8 cellular contexts compared by ENCODE assay signal in genomic region chr1:160206421-160207117, GRCh38. TPM values are rescaled to one million over a fixed set of nuclear protein-coding genes. Genes with fewer than 3 reads are reported as not detected.
DNase-seq lines count a peak whose midpoint lies in the region; ATAC-seq and TF ChIP-seq lines count a peak whose summit lies in the region.

No MANE protein-coding gene starts in this region.

- no peak overlapping the region for H3K23ac ChIP-seq in neuronal stem cell (ENCODE audit: low read depth, low read length, poor library complexity)

- H3K4me2 ChIP-seq in neuronal stem cell (ENCODE audit: insufficient read depth, low read length, poor library complexity, severe bottlenecking) = peak overlapping the region; percentile 97

- no peak overlapping the region for H2BK120ac ChIP-seq in neuronal stem cell (ENCODE audit: low read depth, low read length)

- no peak overlapping the region for H3K18ac ChIP-seq in neuronal stem cell (ENCODE audit: low read length)

- no peak for TF ChIP-seq CTCF in AG04449 (IDR thresholded peaks at IDR 0.05; ENCODE audit: insufficient read depth, low read length, missing control alignments)
- TF ChIP-seq CTCF in epithelial cell of proximal tubule (conservative IDR thresholded peaks at IDR 0.05; ENCODE audit: low read depth, low read length) = no peak

- no peak overlapping the region for H2AFZ ChIP-seq in neuronal stem cell (ENCODE audit: low read length)

- peaks cover 56 to 57% of the 10 kb centered on the region in 2 donors for H3K4me1 ChIP-seq in neuronal stem cell (ENCODE audit: control insufficient read depth in 2 of 2, insufficient read depth in 1 of 2, low read depth in 1 of 2, low read length in 2 of 2)

- peak overlapping the region; percentile 25 for H3K27ac ChIP-seq in neuronal stem cell (replicated peaks; ENCODE audit: low read length)

- no peak overlapping the region for H3K9ac ChIP-seq in neuronal stem cell (ENCODE audit: low read depth, low read length, poor library complexity)

- DNase-seq in AG04449 (ENCODE audit: low read depth, low spot score) = peak; percentile 73
- peak; percentile 60 for DNase-seq in H4 (ENCODE audit: low spot score)
- peak; percentile 62 for DNase-seq in epithelial cell of proximal tubule (ENCODE audit: low read depth)
- peak; percentile 30 for DNase-seq in neuronal stem cell (ENCODE audit: low spot score)
- DNase-seq in NCI-H2171 (lab: John Stamatoyannopoulos, UW) = no peak

- H3K14ac ChIP-seq in neuronal stem cell (ENCODE audit: low read length) = no peak overlapping the region

- WGBS in neuronal stem cell (ENCODE audit: extremely low coverage in 2 of 2, insufficient read length in 2 of 2, insufficient replicate concordance in 1 of 2), 2 donors = no CpG with 5 or more reads among the region's 9 CpGs

- H3K27me3 ChIP-seq in neuronal stem cell (ENCODE audit: control insufficient read depth in 3 of 3, insufficient read depth in 3 of 3, low read depth in 1 of 3, low read length in 3 of 3) = no peaks in the 10 kb centered on the region

- H2BK12ac ChIP-seq in neuronal stem cell (ENCODE audit: low read length) = no peak overlapping the region

- H4K8ac ChIP-seq in neuronal stem cell (ENCODE audit: low read depth, low read length) = no peak overlapping the region

- H2AK5ac ChIP-seq in neuronal stem cell (ENCODE audit: low read depth, low read length) = no peak overlapping the region

- ATAC-seq in SK-N-SH treated with all-trans-retinoic acid at 6 μM for 48 hours = peak; percentile 88
- ATAC-seq in GM21528 (IDR thresholded peaks at IDR 0.05; ENCODE audit: low FRiP score, unreplicated experiment) = no peak
- ATAC-seq in GM19452 (IDR thresholded peaks at IDR 0.05; ENCODE audit: unreplicated experiment) = no peak

- H2BK15ac ChIP-seq in neuronal stem cell (ENCODE audit: low read length) = no peak overlapping the region

- no peak overlapping the region for H3K4ac ChIP-seq in neuronal stem cell (ENCODE audit: low read length)

- peaks cover 8% of the 10 kb centered on the region for H3K79me1 ChIP-seq in neuronal stem cell (ENCODE audit: low read depth, low read length)

- peaks cover 22 to 44% of the 10 kb centered on the region in 2 donors for H3K36me3 ChIP-seq in neuronal stem cell (replicated peaks in 1 of 2; ENCODE audit: control insufficient read depth in 2 of 2, insufficient read depth in 2 of 2, low read length in 2 of 2)

- no peaks in the 10 kb centered on the region for H3K9me3 ChIP-seq in neuronal stem cell (replicated peaks in 1 of 2; ENCODE audit: control insufficient read depth in 2 of 2, insufficient read depth in 1 of 2, low read depth in 1 of 2, low read length in 2 of 2)

- H4K91ac ChIP-seq in neuronal stem cell (ENCODE audit: low read depth, low read length, poor library complexity) = peak overlapping the region; percentile 26

- POLR2A ChIA-PET in AG04449 (lab: Yijun Ruan, JAX) = interaction anchor here (1.3 to 7.3 kb wide), 2 partner anchors 13 kb away, joined by 4 to 34 read pairs; no protein-coding TSS in a partner anchor

- H3K4me3 ChIP-seq in AG04449 (ENCODE audit: low read depth, low read length) = peak overlapping the region; percentile 96
- peak overlapping the region; percentile 99 for H3K4me3 ChIP-seq in epithelial cell of proximal tubule (ENCODE audit: low read depth, low read length)
- H3K4me3 ChIP-seq in neuronal stem cell (ENCODE audit: low read length in 2 of 2) = peak overlapping the region; percentile 94 to 98

- CTCF ChIA-PET in AG04449 (lab: Yijun Ruan, JAX) = interaction anchor here (1.5 to 11.7 kb wide), 5 partner anchors 14 to 105 kb away, joined by 4 to 214 read pairs (median 49); partner anchors contain the start of gene CASQ1

- no peak overlapping the region for H2BK5ac ChIP-seq in neuronal stem cell (ENCODE audit: low read length)

TF ChIP-seq in SK-N-SH treated with all-trans-retinoic acid at 6 μM for 48 hours, 23 proteins besides CTCF, POLR2A, EP300 and RAD21:
- no peak for TF ChIP-seq SNAI2 (CRISPR knock-in tag; IDR thresholded peaks at IDR 0.05)
- TF ChIP-seq CSRNP3 (CRISPR knock-in tag; IDR thresholded peaks at IDR 0.05) = no peak
- TF ChIP-seq ZNF8 (CRISPR knock-in tag; IDR thresholded peaks at IDR 0.05) = no peak
- TF ChIP-seq, protein P1, sequence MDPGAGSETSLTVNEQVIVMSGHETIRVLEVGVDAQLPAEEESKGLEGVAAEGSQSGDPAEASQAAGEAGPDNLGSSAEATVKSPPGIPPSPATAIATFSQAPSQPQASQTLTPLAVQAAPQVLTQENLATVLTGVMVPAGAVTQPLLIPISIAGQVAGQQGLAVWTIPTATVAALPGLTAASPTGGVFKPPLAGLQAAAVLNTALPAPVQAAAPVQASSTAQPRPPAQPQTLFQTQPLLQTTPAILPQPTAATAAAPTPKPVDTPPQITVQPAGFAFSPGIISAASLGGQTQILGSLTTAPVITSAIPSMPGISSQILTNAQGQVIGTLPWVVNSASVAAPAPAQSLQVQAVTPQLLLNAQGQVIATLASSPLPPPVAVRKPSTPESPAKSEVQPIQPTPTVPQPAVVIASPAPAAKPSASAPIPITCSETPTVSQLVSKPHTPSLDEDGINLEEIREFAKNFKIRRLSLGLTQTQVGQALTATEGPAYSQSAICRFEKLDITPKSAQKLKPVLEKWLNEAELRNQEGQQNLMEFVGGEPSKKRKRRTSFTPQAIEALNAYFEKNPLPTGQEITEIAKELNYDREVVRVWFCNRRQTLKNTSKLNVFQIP (CRISPR knock-in tag; IDR thresholded peaks at IDR 0.05; ENCODE audit: borderline replicate concordance, low read depth) = no peak
- no peak for TF ChIP-seq TCF4 (CRISPR knock-in tag; IDR thresholded peaks at IDR 0.05; ENCODE audit: borderline replicate concordance)
- TF ChIP-seq ESRRG (CRISPR knock-in tag; IDR thresholded peaks at IDR 0.05) = no peak
- no peak for TF ChIP-seq ZNF565 (CRISPR knock-in tag; conservative IDR thresholded peaks at IDR 0.05; ENCODE audit: low read depth)
- TF ChIP-seq ISL1 (CRISPR knock-in tag; IDR thresholded peaks at IDR 0.05) = no peak
- no peak for TF ChIP-seq GLIS3 (CRISPR knock-in tag; IDR thresholded peaks at IDR 0.05)
- TF ChIP-seq TOX (CRISPR knock-in tag; IDR thresholded peaks at IDR 0.05; ENCODE audit: borderline replicate concordance) = no peak
- no peak for TF ChIP-seq RARB (CRISPR knock-in tag; IDR thresholded peaks at IDR 0.05)
- no peak for TF ChIP-seq OSR1 (CRISPR knock-in tag; IDR thresholded peaks at IDR 0.05)
- no peak for TF ChIP-seq ARNTL (CRISPR knock-in tag; IDR thresholded peaks at IDR 0.05; ENCODE audit: borderline replicate concordance, low read depth)
- TF ChIP-seq ZC3H10 (CRISPR knock-in tag; IDR thresholded peaks at IDR 0.05) = no peak
- TF ChIP-seq ZNF70 (CRISPR knock-in tag; IDR thresholded peaks at IDR 0.05) = no peak
- TF ChIP-seq ZFP3 (CRISPR knock-in tag; IDR thresholded peaks at IDR 0.05) = no peak

RNA-seq across cellular contexts. Expression of gene PEA15, which starts 1.4 kb away (rescaled TPM):
- 50.7 and 58.8 TPM in 2 replicates for total RNA-seq in H4 (2014; rRNA removed; shearing (Covaris generic))
- total RNA-seq in epithelial cell of proximal tubule = 57.8 and 115 TPM in 2 replicates
- 162 TPM for polyA plus RNA-seq in neuronal stem cell (2013, experiment 1 of 2)
- 156 TPM for polyA plus RNA-seq in neuronal stem cell (2013, experiment 2 of 2)

RNA-seq across cellular contexts. Expression of gene CASQ1, which starts 16.2 kb away (rescaled TPM):
- 0.41 TPM in 1 of 2 replicates, not detected in the other for total RNA-seq in H4 (2014; rRNA removed; shearing (Covaris generic))
- not detected in 2 replicates for total RNA-seq in epithelial cell of proximal tubule
- polyA plus RNA-seq in neuronal stem cell (2013, experiment 1 of 2) = 0.47 TPM
- polyA plus RNA-seq in neuronal stem cell (2013, experiment 2 of 2) = 0.58 TPM

RNA-seq across cellular contexts. Expression of gene ATP1A4, which starts 55.2 kb away (rescaled TPM):
- not detected in 2 replicates for total RNA-seq in H4 (2014; rRNA removed; shearing (Covaris generic))
- total RNA-seq in epithelial cell of proximal tubule = not detected in 2 replicates
- polyA plus RNA-seq in neuronal stem cell (2013, experiment 1 of 2) = 0.77 TPM
- 0.72 TPM for polyA plus RNA-seq in neuronal stem cell (2013, experiment 2 of 2)

RNA-seq across cellular contexts. Expression of gene DCAF8, which starts 55.8 kb away (rescaled TPM):
- 22.1 and 22.6 TPM in 2 replicates for total RNA-seq in H4 (2014; rRNA removed; shearing (Covaris generic))
- total RNA-seq in epithelial cell of proximal tubule = 32.3 and 41.6 TPM in 2 replicates
- 73.6 TPM for polyA plus RNA-seq in neuronal stem cell (2013, experiment 1 of 2)
- 72.1 TPM for polyA plus RNA-seq in neuronal stem cell (2013, experiment 2 of 2)
